ENCODE assay signal across 22 cellular contexts in the genomic region with DNA sequence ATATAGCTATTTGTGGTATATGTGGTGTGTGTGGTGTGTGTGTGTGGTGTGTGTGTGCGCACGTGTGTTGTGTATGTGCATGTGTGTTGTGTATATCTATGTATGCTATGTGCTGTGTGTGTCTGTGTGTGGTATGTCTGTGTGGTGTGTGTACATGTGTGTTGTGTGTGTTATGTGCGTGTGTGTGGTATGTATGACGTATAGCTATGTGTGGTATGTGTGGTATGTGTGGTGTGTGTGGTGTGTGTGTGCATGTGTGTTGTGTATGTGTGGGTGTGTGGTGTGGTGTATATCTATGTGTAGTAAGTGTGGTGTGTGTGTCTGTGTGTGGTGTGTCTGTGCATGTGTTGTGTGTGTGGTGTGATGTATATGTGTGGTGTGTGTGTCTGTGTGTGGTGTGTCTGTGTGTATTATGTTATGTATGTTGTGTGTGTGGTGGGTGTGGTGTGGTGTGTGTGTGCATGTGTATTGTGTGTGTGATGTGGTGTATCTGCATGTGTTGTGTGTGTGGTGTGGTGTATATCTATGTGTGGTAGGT. TPM values are rescaled to one million over a fixed set of nuclear protein-coding genes. Genes with fewer than 3 reads are reported as not detected.
DNase-seq lines count a peak whose midpoint lies in the region; ATAC-seq, FAIRE-seq and TF ChIP-seq lines count a peak whose summit lies in the region.
"Had no signal": no experiment of that assay in that cellular context is flagged by ENCODE, and none has a peak within 500 bp of the region (broad histone marks: within the 10 kb centered on the region; RNA-seq: fewer than 3 reads in every experiment).

No MANE protein-coding gene starts in this region.

- RAD21 ChIA-PET in GM12878 (lab: Charles Lee; ENCODE audit: unreplicated experiment) = interaction anchor here (1.5 kb wide), 1 partner anchor 142 kb away, joined by 6 read pairs; no protein-coding TSS in a partner anchor

- peaks cover 4% of the 10 kb centered on the region for H3K79me1 ChIP-seq in neuronal stem cell (ENCODE audit: low read depth, low read length)

- no peak overlapping the region for H2AFZ ChIP-seq in GM12878 (ENCODE audit: control insufficient read depth, low read depth, low read length)
- H2AFZ ChIP-seq in neuronal stem cell (ENCODE audit: low read length) = no peak overlapping the region

- H3K14ac ChIP-seq in neuronal stem cell (ENCODE audit: low read length) = peak overlapping the region; percentile 72

- in situ Hi-C loops in GM12878 (cut with MboI) = no loop called here

- no peak overlapping the region for H2AK5ac ChIP-seq in neuronal stem cell (ENCODE audit: low read depth, low read length)

- H3K18ac ChIP-seq in neuronal stem cell (ENCODE audit: low read length) = peak overlapping the region; percentile 22

- H3K4me2 ChIP-seq in GM12878 (ENCODE audit: control insufficient read depth, insufficient read depth) = no peak overlapping the region
- no peak overlapping the region for H3K4me2 ChIP-seq in neuronal stem cell (ENCODE audit: insufficient read depth, low read length, poor library complexity, severe bottlenecking)
- H3K4me2 ChIP-seq: A549; BLaER1 treated with 17β-estradiol and CSF1 and Interleukin-3, amounts not matched to agents 10 nM and 100 nM; KMS-11 had no signal

- H4K20me1 ChIP-seq in GM12878 (ENCODE audit: control insufficient read depth, insufficient read depth) = no peaks in the 10 kb centered on the region
- H4K20me1 ChIP-seq: BLaER1 treated with 17β-estradiol and CSF1 and Interleukin-3, amounts not matched to agents 10 nM and 100 nM had no signal

- intact Hi-C loops in GM12878 (cut with micrococcal nuclease; ENCODE audit: unreplicated experiment) = no loop called here

- 71% methylated on average over 4 of the region's 4 CpGs for WGBS in GM12878 (ENCODE audit: insufficient coverage, insufficient replicate concordance, low lambda C conversion rate, missing lambda C conversion rate)
- WGBS in neuronal stem cell (ENCODE audit: extremely low coverage in 2 of 2, insufficient read length in 2 of 2, insufficient replicate concordance in 1 of 2), 2 donors = 100% methylated on average over 2 of the region's 4 CpGs; no CpG with 5 or more reads in 1 of the 2 donors

- no peaks in the 10 kb centered on the region for H3K36me3 ChIP-seq in GM12878 (ENCODE audit: control insufficient read depth in 2 of 2, insufficient read depth in 2 of 2, low read length in 1 of 2)
- H3K36me3 ChIP-seq in neuronal stem cell (replicated peaks in 1 of 2; ENCODE audit: control insufficient read depth in 2 of 2, insufficient read depth in 2 of 2, low read length in 2 of 2) = peaks cover 0 to 3% of the 10 kb centered on the region in 2 donors
- H3K36me3 ChIP-seq: BLaER1 treated with 17β-estradiol and CSF1 and Interleukin-3, amounts not matched to agents 10 nM and 100 nM had no signal

- no peak for TF ChIP-seq CTCF in AG10803 (conservative IDR thresholded peaks at IDR 0.05; ENCODE audit: low read length)
- no peak for TF ChIP-seq CTCF in GM12878 (IDR thresholded peaks at IDR 0.05 in 2 of 3, conservative IDR thresholded peaks at IDR 0.05 in 1 of 3; ENCODE audit: control insufficient read depth in 2 of 3, extremely low read depth in 1 of 3, insufficient read depth in 1 of 3, low read depth in 3 of 3, low read length in 3 of 3)

- TF ChIP-seq POLR2A in GM12878 (IDR thresholded peaks at IDR 0.05; ENCODE audit: low read depth, low read length) = no peak

- no peak overlapping the region for H3K27ac ChIP-seq in GM12878 (ENCODE audit: control insufficient read depth, insufficient read depth)
- no peak overlapping the region for H3K27ac ChIP-seq in neuronal stem cell (replicated peaks; ENCODE audit: low read length)
- H3K27ac ChIP-seq: A549; BLaER1 treated with 17β-estradiol and CSF1 and Interleukin-3, amounts not matched to agents 10 nM and 100 nM; KMS-11 had no signal

- no peak overlapping the region for H2BK5ac ChIP-seq in neuronal stem cell (ENCODE audit: low read length)

- H3K23ac ChIP-seq in neuronal stem cell (ENCODE audit: low read depth, low read length, poor library complexity) = peak overlapping the region; percentile 1

- CTCF ChIA-PET in GM12878 (lab: Yijun Ruan, JAX) = interaction anchor here (0.6 to 11.1 kb wide), 2 partner anchors 106 to 152 kb away, joined by 3 to 261 read pairs; no protein-coding TSS in a partner anchor

- no peak overlapping the region for H2BK15ac ChIP-seq in neuronal stem cell (ENCODE audit: low read length)

- no peak overlapping the region for H3K4ac ChIP-seq in neuronal stem cell (ENCODE audit: low read length)

- H3K9me3 ChIP-seq in GM12878 (replicated peaks; ENCODE audit: control insufficient read depth, insufficient read depth, low read length) (no peaks in the 10 kb centered on the region), neuronal stem cell (replicated peaks in 1 of 2; ENCODE audit: control insufficient read depth in 2 of 2, insufficient read depth in 1 of 2, low read depth in 1 of 2, low read length in 2 of 2) (peaks cover 0 to 6% of the 10 kb centered on the region in 2 donors)
- H3K9me3 ChIP-seq: A549; BLaER1 treated with 17β-estradiol and CSF1 and Interleukin-3, amounts not matched to agents 10 nM and 100 nM had no signal

- H3K79me2 ChIP-seq in GM12878 (ENCODE audit: control insufficient read depth, insufficient read depth, low read length) = no peaks in the 10 kb centered on the region

- peak overlapping the region; percentile 2 for H4K91ac ChIP-seq in neuronal stem cell (ENCODE audit: low read depth, low read length, poor library complexity)

- DNase-seq in AG10803 (ENCODE audit: low read depth) = peak; percentile 11
- no peak for DNase-seq in GM18507 (ENCODE audit: extremely low spot score, insufficient read length, low read depth)
- no peak for DNase-seq in GM12878 (ENCODE audit: low read depth, low spot score)
- DNase-seq in neuronal stem cell (ENCODE audit: low spot score) = no peak
- DNase-seq in NCI-H1436 treated with DMSO at 0.1 percent for 48 hours (lab: John Stamatoyannopoulos, UW) = no peak
- no peak for DNase-seq in stimulated activated CD4-positive, alpha-beta T cell treated with anti-CD3 and anti-CD28 coated beads, Interleukin-4, amount 100 ng/mL, for 4 hours
- no peak for DNase-seq in NCI-H748 treated with DMSO at 0.1 percent for 48 hours (lab: John Stamatoyannopoulos, UW)
- DNase-seq: CD8-positive, alpha-beta memory T cell; MV-4-11; NCI-H1417; NCI-H187 treated with DMSO at 0.1 percent for 48 hours; NCI-H2227 treated with DMSO at 0.1 percent for 48 hours; NCI-H510A treated with DMSO at 0.1 percent for 48 hours; NCI-H82; OCI-M1; RPMI8226; SHP77 treated with DMSO at 0.1 percent for 48 hours had no signal

- H3K4me1 ChIP-seq in GM12878 (ENCODE audit: control insufficient read depth, insufficient read depth, low read length) (no peaks in the 10 kb centered on the region), neuronal stem cell (ENCODE audit: control insufficient read depth in 2 of 2, insufficient read depth in 1 of 2, low read depth in 1 of 2, low read length in 2 of 2) (peaks cover 4% of the 10 kb centered on the region in 2 donors)
- H3K4me1 ChIP-seq: A549 had no signal

- ATAC-seq in GM12878 (no peak), GM18498 (IDR thresholded peaks at IDR 0.05; ENCODE audit: unreplicated experiment) (no peak)
- ATAC-seq: A549, SK-N-SH treated with all-trans-retinoic acid at 6 μM for 48 hours had no signal

- SMC1A ChIA-PET in GM12878 (lab: Charles Lee; ENCODE audit: uncharacterized antibody, unreplicated experiment) = no interaction called here

- H4K8ac ChIP-seq in neuronal stem cell (ENCODE audit: low read depth, low read length) = peak overlapping the region; percentile 1

- TF ChIP-seq EP300 in GM12878 (IDR thresholded peaks at IDR 0.05; ENCODE audit: borderline replicate concordance in 1 of 2, control insufficient read depth in 1 of 2, low read depth in 2 of 2, low read length in 2 of 2) = no peak

- peak; percentile 39 for FAIRE-seq in GM18507 (lab: Jason Lieb, UNC)
- FAIRE-seq in GM12878 (lab: Jason Lieb, UNC) = peak; percentile 89
- FAIRE-seq: A549 had no signal

- BruUV-seq in GM12878 (replicated peaks; lab: Mats Ljungman, UMichigan) = no TSS peak

- H3K9ac ChIP-seq in GM12878 (ENCODE audit: control insufficient read depth, insufficient read depth, low read length) (no peak overlapping the region), neuronal stem cell (ENCODE audit: low read depth, low read length, poor library complexity) (peak overlapping the region; percentile 79)
- H3K9ac ChIP-seq: BLaER1 treated with 17β-estradiol and CSF1 and Interleukin-3, amounts not matched to agents 10 nM and 100 nM; KMS-11 had no signal

- H3K27me3 ChIP-seq in GM12878 (replicated peaks in 1 of 2; ENCODE audit: control insufficient read depth in 2 of 2, insufficient read depth in 2 of 2, low read length in 1 of 2) = no peaks in the 10 kb centered on the region
- peaks cover 0 to 3% (median 0%) of the 10 kb centered on the region in 3 experiments for H3K27me3 ChIP-seq in neuronal stem cell (ENCODE audit: control insufficient read depth in 3 of 3, insufficient read depth in 3 of 3, low read depth in 1 of 3, low read length in 3 of 3)
- H3K27me3 ChIP-seq: BLaER1 treated with 17β-estradiol and CSF1 and Interleukin-3, amounts not matched to agents 10 nM and 100 nM had no signal

- H3K4me3 ChIP-seq in AG10803 (ENCODE audit: low read length) = no peak overlapping the region
- no peak overlapping the region for H3K4me3 ChIP-seq in GM12878
- H3K4me3 ChIP-seq in neuronal stem cell (ENCODE audit: low read length in 2 of 2) = peak overlapping the region in 1 of 2 donors; percentile 51
- H3K4me3 ChIP-seq: A549; BLaER1 treated with 17β-estradiol and CSF1 and Interleukin-3, amounts not matched to agents 10 nM and 100 nM had no signal

- POLR2A ChIA-PET in GM12878 (lab: Charles Lee) = no interaction called here

- H2BK12ac ChIP-seq in neuronal stem cell (ENCODE audit: low read length) = no peak overlapping the region

- H2BK120ac ChIP-seq in neuronal stem cell (ENCODE audit: low read depth, low read length) = no peak overlapping the region

- TF ChIP-seq RAD21 in GM12878 (IDR thresholded peaks at IDR 0.05; ENCODE audit: insufficient read depth, low read depth, low read length) = no peak

RNA-seq across cellular contexts. Expression of gene EDN2, which starts 59.8 kb away (rescaled TPM):
- total RNA-seq in GM12878 (2013; cell fraction: nucleolus; rRNA removed) = 0.44 and 0.56 TPM in 2 replicates
- total RNA-seq in GM12878 (2014; rRNA removed) (0.28 and 0.60 TPM in 2 replicates), GM12878 (2014; rRNA removed; fragmentation: Illumina TruSeq; extraction: Trizol) (0.13 and 0.23 TPM in 2 replicates), GM12878 (2021) (0.74 and 0.98 TPM in 2 replicates)
- polyA plus RNA-seq in GM12878 (2011; ENCODE audit: low read depth) = 0.31 TPM
- polyA plus RNA-seq in GM12878 (2011; rRNA removed) (1.1 and 1.5 TPM in 2 replicates), GM12878 (2014; fragmentation: Illumina TruSeq; extraction: Trizol) (0.35 TPM in 1 of 2 replicates, not detected in the other), GM12878 (2014; fragmentation: Nextera tagmentation; extraction: Ambion mirVana) (under 1 TPM in 1 of 2 experiments, not detected in 1; 0.11 TPM), GM12878 (2014; rRNA removed) (0.94 and 1.3 TPM in 2 replicates), GM12878 (2016; fragmentation: Nextera tagmentation; extraction: Ambion mirVana) (under 1 TPM; 0.43 to 0.48 TPM)
- polyA plus RNA-seq in GM12878 (2011; cell fraction: cytosol; rRNA removed) = 2.3 and 2.6 TPM in 2 replicates
- polyA plus RNA-seq in GM12878 (2011; cell fraction: nucleus; rRNA removed) = 9.9 and 12.3 TPM in 2 replicates
- polyA plus RNA-seq in GM12878 (2012) = 0.38 and 0.42 TPM in 2 replicates
- 0.66 and 1.1 TPM in 2 replicates for polyA minus RNA-seq in GM12878 (2011; rRNA and poly(A)+ RNA removed)
- polyA minus RNA-seq in GM12878 (2011; cell fraction: cytosol; rRNA and poly(A)+ RNA removed) = 1.1 TPM in 1 of 2 replicates, not detected in the other
- polyA minus RNA-seq in GM12878 (2011; cell fraction: nucleus; rRNA and poly(A)+ RNA removed) = 0.60 and 0.77 TPM in 2 replicates
- 0.04 TPM for polyA plus RNA-seq in neuronal stem cell (2013, experiment 1 of 2)
- not detected for polyA plus RNA-seq in neuronal stem cell (2013, experiment 2 of 2)
- total RNA-seq: CD8-positive, alpha-beta memory T cell had no signal
- polyA plus RNA-seq: CD8-positive, alpha-beta memory T cell had no signal
